ENCODE assay signal across 9 cellular contexts in genomic region chr7:2353113-2353512, GRCh38. TPM values are rescaled to one million over a fixed set of nuclear protein-coding genes. Genes with fewer than 3 reads are reported as not detected.
DNase-seq lines count a peak whose midpoint lies in the region; ATAC-seq and TF ChIP-seq lines count a peak whose summit lies in the region.
"Had no signal": no experiment of that assay in that cellular context is flagged by ENCODE, and none has a peak within 500 bp of the region (broad histone marks: within the 10 kb centered on the region; RNA-seq: fewer than 3 reads in every experiment).

No MANE protein-coding gene starts in this region.

- DNase-seq in GM06990 (ENCODE audit: extremely low read depth, insufficient read length) (no peak), Panc1 (ENCODE audit: low read depth, low spot score) (no peak), esophagus muscularis mucosa (ENCODE audit: extremely low spot score) (no peak), progenitor cell of endocrine pancreas (ENCODE audit: low spot score, unreplicated experiment) (no peak), NCI-H2107 treated with DMSO at 0.1 percent for 48 hours (lab: John Stamatoyannopoulos, UW; ENCODE audit: unreplicated experiment) (no peak), NCI-H345 (lab: John Stamatoyannopoulos, UW) (no peak)
- DNase-seq: KG1 had no signal

- WGBS in esophagus muscularis mucosa = 98% methylated on average over 10 of the region's 11 CpGs

- peak overlapping the region; percentile 94 for H3K4me3 Mint-ChIP-seq in progenitor cell of endocrine pancreas (ENCODE audit: low read depth)

- H3K9me3 ChIP-seq in Panc1 (ENCODE audit: control insufficient read depth, insufficient read depth, low read depth, low read length) (no peaks in the 10 kb centered on the region), esophagus muscularis mucosa (no peaks in the 10 kb centered on the region)

- intact Hi-C loops in Panc1 (cut with micrococcal nuclease; ENCODE audit: unreplicated experiment) (no loop called here), esophagus muscularis mucosa (cut with DNase I) (loop anchor here (5.0 kb wide), 2 partner anchors 41 to 106 kb away; partner anchors contain the start of gene SNX8)

- no peaks in the 10 kb centered on the region for H3K27me3 ChIP-seq in GM06990 (replicated peaks; ENCODE audit: control insufficient read depth, insufficient read depth, low read length)
- H3K27me3 ChIP-seq in Panc1 (ENCODE audit: control insufficient read depth, insufficient read depth, low read length) = no peaks in the 10 kb centered on the region
- no peaks in the 10 kb centered on the region for H3K27me3 ChIP-seq in esophagus muscularis mucosa

- TF ChIP-seq POLR2A in esophagus muscularis mucosa (IDR thresholded peaks at IDR 0.05; ENCODE audit: low read depth) = no peak

- ATAC-seq in Panc1 (no peak), GM19023 (IDR thresholded peaks at IDR 0.05; ENCODE audit: unreplicated experiment) (no peak), HG02588 (IDR thresholded peaks at IDR 0.05; ENCODE audit: unreplicated experiment) (no peak)

- CTCF ChIA-PET in Panc1 (lab: Charles Lee) = no interaction called here

- H3K4me3 ChIP-seq in GM06990 (replicated peaks; ENCODE audit: low read depth, low read length) (peak overlapping the region; percentile 87), Panc1 (ENCODE audit: low read depth in 2 of 2, low read length in 2 of 2) (peak overlapping the region; percentile 64 to 98), esophagus muscularis mucosa (peak overlapping the region; percentile 90 to 100 (median 96))

- H3K36me3 ChIP-seq in GM06990 (ENCODE audit: control insufficient read depth, insufficient read depth, low read length) (peaks cover 3% of the 10 kb centered on the region), Panc1 (ENCODE audit: control insufficient read depth, insufficient read depth, low read length) (peaks cover 12% of the 10 kb centered on the region), esophagus muscularis mucosa (peaks cover 0 to 12% (median 3%) of the 10 kb centered on the region in 4 donors)

- peak overlapping the region; percentile 71 for H3K27ac Mint-ChIP-seq in progenitor cell of endocrine pancreas

- POLR2A ChIA-PET in Panc1 (lab: Charles Lee) = no interaction called here

- in situ Hi-C loops in Panc1 (cut with HindIII; ENCODE audit: low pct_unique_long_range_greater_than_20kb, low sequenced_read_pairs) = no loop called here

- TF ChIP-seq EP300 in esophagus muscularis mucosa (IDR thresholded peaks at IDR 0.05) = no peak

- H3K4me1 Mint-ChIP-seq in progenitor cell of endocrine pancreas (ENCODE audit: low read depth) = peaks cover 16% of the 10 kb centered on the region

- H3K36me3 Mint-ChIP-seq in progenitor cell of endocrine pancreas (ENCODE audit: insufficient read depth) = peaks cover 3% of the 10 kb centered on the region

- H3K27ac ChIP-seq in Panc1 (ENCODE audit: low read length) (peak overlapping the region; percentile 99), esophagus muscularis mucosa (replicated peaks in 1 of 4) (no peak overlapping the region)

- no peaks in the 10 kb centered on the region for H3K9me3 Mint-ChIP-seq in progenitor cell of endocrine pancreas (ENCODE audit: low read depth)

- H3K27me3 Mint-ChIP-seq in progenitor cell of endocrine pancreas = no peaks in the 10 kb centered on the region

- H3K4me1 ChIP-seq in Panc1 (ENCODE audit: control insufficient read depth, insufficient read depth, low read length) = peaks cover 13% of the 10 kb centered on the region
- peaks cover 20 to 41% (median 39%) of the 10 kb centered on the region in 4 donors for H3K4me1 ChIP-seq in esophagus muscularis mucosa

- no TSS peak for BruUV-seq in Panc1 (replicated peaks; lab: Mats Ljungman, UMichigan)

- TF ChIP-seq CTCF in GM06990 (IDR thresholded peaks at IDR 0.05; ENCODE audit: insufficient read depth, low read length, poor library complexity, severe bottlenecking) (no peak), Panc1 (IDR thresholded peaks at IDR 0.05) (no peak), esophagus muscularis mucosa (IDR thresholded peaks at IDR 0.05) (no peak), progenitor cell of endocrine pancreas (IDR thresholded peaks at IDR 0.05; ENCODE audit: unreplicated experiment) (no peak)

RNA-seq across cellular contexts. Expression of gene EIF3B, which starts 1.5 kb away (rescaled TPM):
- total RNA-seq in Panc1 (2021; ENCODE audit: unreplicated experiment) (432 TPM), esophagus muscularis mucosa (100 to 1,000 TPM; 105 to 155 (median 128) TPM), progenitor cell of endocrine pancreas (158 and 172 TPM in 2 replicates)
- polyA plus RNA-seq in Panc1 (2012; ENCODE audit: insufficient read length) = 349 TPM

RNA-seq across cellular contexts. Expression of gene SNX8, which starts 38.9 kb away (rescaled TPM):
- total RNA-seq in Panc1 (2021; ENCODE audit: unreplicated experiment) (139 TPM), esophagus muscularis mucosa (1 to 10 TPM; 6.8 to 9.9 (median 8.7) TPM), progenitor cell of endocrine pancreas (15.6 and 19.0 TPM in 2 replicates)
- polyA plus RNA-seq in Panc1 (2012; ENCODE audit: insufficient read length) = 147 TPM

RNA-seq across cellular contexts. Expression of gene CHST12, which starts 50.3 kb away (rescaled TPM):
- 48.3 TPM for total RNA-seq in Panc1 (2021; ENCODE audit: unreplicated experiment)
- polyA plus RNA-seq in Panc1 (2012; ENCODE audit: insufficient read length) = 62.4 TPM
- total RNA-seq in esophagus muscularis mucosa = 10 to 100 TPM in 2 of 4 donors, 1 to 10 TPM in 2; 6.6 to 24.0 (median 14.8) TPM
- total RNA-seq in progenitor cell of endocrine pancreas = 16.7 and 17.0 TPM in 2 replicates
